Comparison of ENCODE assay signal across 11 cellular contexts in the genomic region with DNA sequence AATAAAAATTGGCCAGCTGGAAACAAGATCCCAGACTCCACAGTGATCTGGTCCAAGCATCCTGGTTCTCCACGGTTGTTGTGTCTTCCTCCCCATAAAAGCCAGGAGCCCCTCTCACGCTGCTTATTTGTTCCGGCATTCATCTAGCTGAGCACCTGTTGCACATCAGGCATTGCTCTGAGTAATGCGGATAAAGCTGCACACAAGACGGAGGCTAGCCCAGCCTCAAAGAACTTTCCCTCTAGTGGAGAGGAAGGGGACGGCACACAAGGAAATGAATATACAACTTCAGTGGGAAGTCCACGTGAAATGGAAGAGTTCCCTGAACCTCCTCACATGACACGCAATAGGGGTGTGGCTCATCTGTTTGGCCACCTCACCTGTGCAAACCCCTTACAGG. TPM values are rescaled to one million over a fixed set of nuclear protein-coding genes. Genes with fewer than 3 reads are reported as not detected.
DNase-seq lines count a peak whose midpoint lies in the region; ATAC-seq and TF ChIP-seq lines count a peak whose summit lies in the region.
"Had no signal": no experiment of that assay in that cellular context is flagged by ENCODE, and none has a peak within 500 bp of the region (broad histone marks: within the 10 kb centered on the region; RNA-seq: fewer than 3 reads in every experiment).

No MANE protein-coding gene starts in this region.

- H3K27me3 ChIP-seq in H9 (ENCODE audit: insufficient read depth, low read length): no peaks in the 10 kb centered on the region; the same call in 1 of the 2 replicates

- H2BK15ac ChIP-seq in H9 (ENCODE audit: low read depth, low read length): no peak overlapping the region

- ATAC-seq in activated T-cell treated with anti-CD3 and anti-CD28 coated beads, Interleukin-2, amount 50 U/mL, for 72 hours (replicated peaks in 1 of 2): no peak
- no peak for ATAC-seq in HG02610 (IDR thresholded peaks at IDR 0.05; ENCODE audit: unreplicated experiment)

- no peaks in the 10 kb centered on the region for H3K9me3 ChIP-seq in H9 (ENCODE audit: control insufficient read depth, low read depth, low read length)

- H3K4me3 ChIP-seq in AG09309 (ENCODE audit: control insufficient read depth, low read depth, low read length): no peak overlapping the region

- H3K14ac ChIP-seq in H9 (ENCODE audit: insufficient read depth, low read length): no peak overlapping the region

- H3K23ac ChIP-seq in H9 (ENCODE audit: insufficient read length, low read depth, low read length): no peak overlapping the region

- H3K4me3 Mint-ChIP-seq in H9: no peak overlapping the region
- no peak overlapping the region for H3K4me3 Mint-ChIP-seq in activated T-cell treated with anti-CD3 and anti-CD28 coated beads, Interleukin-2, amount 50 U/mL, for 72 hours
- H3K4me3 Mint-ChIP-seq: brain had no signal

- no peak overlapping the region for H3K4ac ChIP-seq in H9 (ENCODE audit: low read depth, low read length)

- no peaks in the 10 kb centered on the region for H3K4me1 ChIP-seq in H9 (ENCODE audit: insufficient read depth, low read length)

- H3T11ph ChIP-seq in H9 (ENCODE audit: low read length): no peak overlapping the region

- H3K4me2 ChIP-seq in H9 (ENCODE audit: insufficient read depth, insufficient read length, low read length): no peak overlapping the region

- H3K36me3 Mint-ChIP-seq in H9 (ENCODE audit: insufficient read depth in 1 of 3, low read depth in 3 of 3): no peaks in the 10 kb centered on the region; a peak in 2 of 7 replicates
- H3K36me3 Mint-ChIP-seq in activated T-cell treated with anti-CD3 and anti-CD28 coated beads, Interleukin-2, amount 50 U/mL, for 72 hours (ENCODE audit: insufficient read depth in 2 of 2): no peaks in the 10 kb centered on the region
- H3K36me3 Mint-ChIP-seq: brain had no signal

- no peak overlapping the region for H4K8ac ChIP-seq in H9 (replicated peaks; ENCODE audit: insufficient read length, low read depth, low read length)

- DNase-seq in AG09309 (ENCODE audit: low read depth) (no peak), H9 (no peak), SW480 (ENCODE audit: low spot score) (peak; percentile 43), iPS-NIHi11 (ENCODE audit: low spot score) (peak; percentile 21), NCI-H1092 (lab: John Stamatoyannopoulos, UW) (no peak)
- DNase-seq in effector CD8-positive, alpha-beta T cell (lab: John Stamatoyannopoulos, UW): no peak
- no peak for DNase-seq in activated T-cell treated with anti-CD3 and anti-CD28 coated beads, Interleukin-2, amount 50 U/mL, for 72 hours
- DNase-seq: H7, NCI-H1048 had no signal

- no CpG with 5 or more reads among the region's 8 CpGs for WGBS in H9 (ENCODE audit: extremely low coverage, insufficient read length, low lambda C conversion rate)

- no peak overlapping the region for H3K9ac ChIP-seq in H9 (ENCODE audit: extremely low read depth, insufficient read length, low read length)

- H2AK5ac ChIP-seq in H9 (ENCODE audit: insufficient read length, low read length): no peak overlapping the region

- no peak overlapping the region for H2BK120ac ChIP-seq in H9 (ENCODE audit: low read depth, low read length, poor library complexity, severe bottlenecking)

- H3K9me3 Mint-ChIP-seq in H9: peaks cover 0 to 9% of the 10 kb centered on the region in 2 experiments; a peak in 3 of 5 replicates
- H3K9me3 Mint-ChIP-seq in activated T-cell treated with anti-CD3 and anti-CD28 coated beads, Interleukin-2, amount 50 U/mL, for 72 hours: no peaks in the 10 kb centered on the region
- H3K9me3 Mint-ChIP-seq: brain had no signal

- H3K79me1 ChIP-seq in H9 (ENCODE audit: insufficient read depth, low read depth, low read length, poor library complexity, severe bottlenecking): no peaks in the 10 kb centered on the region

- TF ChIP-seq CTCF in AG09309 (IDR thresholded peaks at IDR 0.05; ENCODE audit: control insufficient read depth, insufficient read depth, low read depth, low read length, missing control alignments) (peak; percentile 62), H9 (conservative IDR thresholded peaks at IDR 0.05) (peak; percentile 58)

- H4K20me1 ChIP-seq in H9 (ENCODE audit: control insufficient read depth, insufficient read depth, insufficient read length): no peaks in the 10 kb centered on the region

- H3K27ac ChIP-seq in H9 (ENCODE audit: insufficient read length, low read depth, low read length): no peak overlapping the region

- H2AFZ ChIP-seq in H9 (ENCODE audit: low read length): no peak overlapping the region

- H2BK5ac ChIP-seq in H9 (ENCODE audit: insufficient read length, low read length): no peak overlapping the region

- H4K91ac ChIP-seq in H9 (ENCODE audit: insufficient read length, low read depth, low read length): no peak overlapping the region

- no peak overlapping the region for H2BK20ac ChIP-seq in H9 (ENCODE audit: low read depth, low read length, poor library complexity, severe bottlenecking)

- H4K5ac ChIP-seq in H9 (ENCODE audit: insufficient read length, low read depth, low read length): no peak overlapping the region

- no peak overlapping the region for H3K56ac ChIP-seq in H9 (ENCODE audit: insufficient read length, low read depth, low read length)

- peaks cover 7 to 11% of the 10 kb centered on the region in 2 experiments for H3K4me1 Mint-ChIP-seq in H9
- no peaks in the 10 kb centered on the region for H3K4me1 Mint-ChIP-seq in activated T-cell treated with anti-CD3 and anti-CD28 coated beads, Interleukin-2, amount 50 U/mL, for 72 hours (ENCODE audit: low read depth)
- H3K4me1 Mint-ChIP-seq: brain had no signal

- no peak overlapping the region for H3K27ac Mint-ChIP-seq in H9
- no peak overlapping the region for H3K27ac Mint-ChIP-seq in activated T-cell treated with anti-CD3 and anti-CD28 coated beads, Interleukin-2, amount 50 U/mL, for 72 hours
- H3K27ac Mint-ChIP-seq: brain had no signal

- no peak overlapping the region for H2BK12ac ChIP-seq in H9 (ENCODE audit: insufficient read length, low read depth, low read length)

- H3K18ac ChIP-seq in H9 (ENCODE audit: insufficient read length, low read depth, low read length): no peak overlapping the region

- H3K79me2 ChIP-seq in H9 (ENCODE audit: insufficient read depth, low read length): no peaks in the 10 kb centered on the region

- peaks cover 14% of the 10 kb centered on the region for H3K27me3 Mint-ChIP-seq in H9 (ENCODE audit: low read depth)
- no peaks in the 10 kb centered on the region for H3K27me3 Mint-ChIP-seq in activated T-cell treated with anti-CD3 and anti-CD28 coated beads, Interleukin-2, amount 50 U/mL, for 72 hours (ENCODE audit: low read depth)

- H3K23me2 ChIP-seq in H9 (ENCODE audit: insufficient read length, low read depth, low read length, poor library complexity, severe bottlenecking): no peaks in the 10 kb centered on the region

RNA-seq across cellular contexts. Expression of a gene that starts 30.3 kb away (rescaled TPM):
- 25.5 and 27.1 TPM in 2 replicates for total RNA-seq in H9 (2021)
- 10 to 100 TPM; 39.6 to 45.7 TPM for total RNA-seq in activated T-cell treated with anti-CD3 and anti-CD28 coated beads, Interleukin-2, amount 50 U/mL, for 72 hours

RNA-seq across cellular contexts. Expression of a gene that starts 41.7 kb away (rescaled TPM):
- 13.0 and 17.0 TPM in 2 replicates for total RNA-seq in H9 (2021)
- total RNA-seq in activated T-cell treated with anti-CD3 and anti-CD28 coated beads, Interleukin-2, amount 50 U/mL, for 72 hours: 1 to 10 TPM; 5.9 to 9.5 TPM

Comparison
In these comparisons a context has a peak if more than half of its experiments do, and no peak if none do; other contexts are left out.
1. DNase-seq: peak in SW480 (single experiment) and iPS-NIHi11 (single experiment); none in AG09309 (single experiment), H9 (single experiment), effector CD8-positive, alpha-beta T cell (single experiment), activated T-cell treated with anti-CD3 and anti-CD28 coated beads, Interleukin-2, amount 50 U/mL, for 72 hours (0 of 2) and NCI-H1092 (single experiment).